8 cellular contexts compared by ENCODE assay signal in genomic region chr3:186953992-186954699, GRCh38. TPM values are rescaled to one million over a fixed set of nuclear protein-coding genes. Genes with fewer than 3 reads are reported as not detected.
A peak's percentile ranks its signal among the peaks of the same experiment; 100 is the strongest.
DNase-seq lines count a peak whose midpoint lies in the region; ATAC-seq and TF ChIP-seq lines count a peak whose summit lies in the region.
"Not testable (repeated sequence)": the region's sequence is repeated elsewhere in the genome, so short reads cannot be mapped to it uniquely, and the experiment has no call there.

No MANE protein-coding gene starts in this region.

- CTCF ChIA-PET in CD8-positive, alpha-beta memory T cell (lab: Charles Lee) = interaction anchor here (2.3 to 3.4 kb wide), 2 partner anchors 105 kb away, joined by 9 to 11 read pairs; no protein-coding TSS in a partner anchor
- CTCF ChIA-PET in activated CD4-positive, alpha-beta T cell treated with anti-CD3 and anti-CD28 coated beads for 36 hours (lab: Charles Lee) = not testable (repeated sequence)

- not testable (repeated sequence) for H3K9me3 ChIP-seq in CD8-positive, alpha-beta memory T cell (ENCODE audit: low read length); neutrophil

- H3K36me3 Mint-ChIP-seq in CD8-positive, alpha-beta memory T cell = peaks cover 16 to 54% (median 21%) of the 10 kb centered on the region in 3 donors
- H3K36me3 Mint-ChIP-seq in activated CD4-positive, alpha-beta T cell treated with anti-CD3 and anti-CD28 coated beads for 36 hours (ENCODE audit: low read depth) = peaks cover 55% of the 10 kb centered on the region
- H3K36me3 Mint-ChIP-seq in activated T-helper 2 cell treated with anti-CD3 and anti-CD28 coated beads, Interferon-gamma antibody, Interleukin-2, Interleukin-4, amounts not matched to agents 10 μg/mL and 5 μg/mL and 100 μg/mL, durations not matched to agents 14 hours and 24 hours and 36 hours (ENCODE audit: low read depth) = peaks cover 79% of the 10 kb centered on the region
- peaks cover 16% of the 10 kb centered on the region for H3K36me3 Mint-ChIP-seq in effector memory CD8-positive, alpha-beta T cell (ENCODE audit: insufficient read depth)

- intact Hi-C loops in activated CD4-positive, alpha-beta T cell treated with anti-CD3 and anti-CD28 coated beads for 36 hours (cut with DNase I, micrococcal nuclease) = loop anchor here (1.0 to 5.0 kb wide), 5 partner anchors 22 to 71 kb away; no protein-coding TSS in a partner anchor
- intact Hi-C loops in activated T-helper 2 cell treated with anti-CD3 and anti-CD28 coated beads, Interferon-gamma antibody, Interleukin-2, Interleukin-4, amounts not matched to agents 10 μg/mL and 5 μg/mL and 100 μg/mL, durations not matched to agents 14 hours and 24 hours and 36 hours (cut with micrococcal nuclease) = loop anchor here (1.0 to 2.0 kb wide), 3 partner anchors 23 to 72 kb away; no protein-coding TSS in a partner anchor

- peak; percentile 52 for ATAC-seq in GM18520 (IDR thresholded peaks at IDR 0.05; ENCODE audit: unreplicated experiment)
- peak; percentile 58 for ATAC-seq in HG02678 (IDR thresholded peaks at IDR 0.05; ENCODE audit: unreplicated experiment)
- not testable (repeated sequence) for ATAC-seq in activated CD4-positive, alpha-beta T cell treated with anti-CD3 and anti-CD28 coated beads for 36 hours
- peak; percentile 58 for ATAC-seq in effector memory CD8-positive, alpha-beta T cell (replicated peaks)

- H3K27ac ChIP-seq in CD8-positive, alpha-beta memory T cell (ENCODE audit: low read depth, low read length) = not testable (repeated sequence)
- peak overlapping the region; percentile 83 for H3K27ac ChIP-seq in neutrophil

- not testable (repeated sequence) for TF ChIP-seq CTCF in neutrophil (IDR thresholded peaks at IDR 0.05)

- H3K36me3 ChIP-seq in CD8-positive, alpha-beta memory T cell (ENCODE audit: insufficient read depth, low read length); neutrophil: not testable (repeated sequence)

- DNase-seq in CD8-positive, alpha-beta memory T cell; activated CD4-positive, alpha-beta T cell treated with anti-CD3 and anti-CD28 coated beads for 36 hours; activated T-helper 2 cell treated with anti-CD3 and anti-CD28 coated beads, Interferon-gamma antibody, Interleukin-2, Interleukin-4, amounts not matched to agents 10 μg/mL and 5 μg/mL and 100 μg/mL, durations not matched to agents 14 hours and 24 hours and 36 hours (ENCODE audit: low spot score); effector memory CD8-positive, alpha-beta T cell: not testable (repeated sequence)
- peak; percentile 1 for DNase-seq in NCI-H524 treated with DMSO at 0.1 percent for 48 hours (lab: John Stamatoyannopoulos, UW)

- POLR2A ChIA-PET in CD8-positive, alpha-beta memory T cell (lab: Charles Lee); activated CD4-positive, alpha-beta T cell treated with anti-CD3 and anti-CD28 coated beads for 36 hours (lab: Charles Lee): not testable (repeated sequence)

- H3K4me1 Mint-ChIP-seq in CD8-positive, alpha-beta memory T cell = peaks cover 87 to 95% (median 94%) of the 10 kb centered on the region in 3 donors
- peaks cover 67% of the 10 kb centered on the region for H3K4me1 Mint-ChIP-seq in activated CD4-positive, alpha-beta T cell treated with anti-CD3 and anti-CD28 coated beads for 36 hours
- peaks cover 63% of the 10 kb centered on the region for H3K4me1 Mint-ChIP-seq in activated T-helper 2 cell treated with anti-CD3 and anti-CD28 coated beads, Interferon-gamma antibody, Interleukin-2, Interleukin-4, amounts not matched to agents 10 μg/mL and 5 μg/mL and 100 μg/mL, durations not matched to agents 14 hours and 24 hours and 36 hours (ENCODE audit: low read depth)
- H3K4me1 Mint-ChIP-seq in effector memory CD8-positive, alpha-beta T cell (ENCODE audit: low read depth in 2 of 2) = peaks cover 75 to 86% of the 10 kb centered on the region in 2 donors

- peak overlapping the region; percentile 2 to 86 (median 67) for H3K27ac Mint-ChIP-seq in CD8-positive, alpha-beta memory T cell
- peak overlapping the region; percentile 79 for H3K27ac Mint-ChIP-seq in activated CD4-positive, alpha-beta T cell treated with anti-CD3 and anti-CD28 coated beads for 36 hours
- H3K27ac Mint-ChIP-seq in activated T-helper 2 cell treated with anti-CD3 and anti-CD28 coated beads, Interferon-gamma antibody, Interleukin-2, Interleukin-4, amounts not matched to agents 10 μg/mL and 5 μg/mL and 100 μg/mL, durations not matched to agents 14 hours and 24 hours and 36 hours = peak overlapping the region; percentile 61
- peak overlapping the region; percentile 10 to 89 for H3K27ac Mint-ChIP-seq in effector memory CD8-positive, alpha-beta T cell

- H3K9me3 Mint-ChIP-seq in CD8-positive, alpha-beta memory T cell; effector memory CD8-positive, alpha-beta T cell: not testable (repeated sequence)
- peaks cover 11% of the 10 kb centered on the region for H3K9me3 Mint-ChIP-seq in activated CD4-positive, alpha-beta T cell treated with anti-CD3 and anti-CD28 coated beads for 36 hours (ENCODE audit: low read depth)
- H3K9me3 Mint-ChIP-seq in activated T-helper 2 cell treated with anti-CD3 and anti-CD28 coated beads, Interferon-gamma antibody, Interleukin-2, Interleukin-4, amounts not matched to agents 10 μg/mL and 5 μg/mL and 100 μg/mL, durations not matched to agents 14 hours and 24 hours and 36 hours = peaks cover 20% of the 10 kb centered on the region

- H3K27me3 Mint-ChIP-seq in CD8-positive, alpha-beta memory T cell; activated CD4-positive, alpha-beta T cell treated with anti-CD3 and anti-CD28 coated beads for 36 hours; activated T-helper 2 cell treated with anti-CD3 and anti-CD28 coated beads, Interferon-gamma antibody, Interleukin-2, Interleukin-4, amounts not matched to agents 10 μg/mL and 5 μg/mL and 100 μg/mL, durations not matched to agents 14 hours and 24 hours and 36 hours (ENCODE audit: low read depth); effector memory CD8-positive, alpha-beta T cell: not testable (repeated sequence)

- peaks cover 59% of the 10 kb centered on the region for H3K4me1 ChIP-seq in CD8-positive, alpha-beta memory T cell (ENCODE audit: insufficient read depth, low read length)
- H3K4me1 ChIP-seq in neutrophil (ENCODE audit: control insufficient read depth in 1 of 2, insufficient read depth in 1 of 2, low read depth in 1 of 2, low read length in 1 of 2) = peaks cover 15 to 25% of the 10 kb centered on the region in 2 experiments

- H3K4me3 ChIP-seq in CD8-positive, alpha-beta memory T cell (ENCODE audit: low read length); neutrophil (ENCODE audit: low read depth in 1 of 2, low read length in 1 of 2): not testable (repeated sequence)

- peak overlapping the region in 6 of 7 donors; percentile 10 to 54 (median 34) for H3K4me3 Mint-ChIP-seq in CD8-positive, alpha-beta memory T cell
- not testable (repeated sequence) for H3K4me3 Mint-ChIP-seq in activated CD4-positive, alpha-beta T cell treated with anti-CD3 and anti-CD28 coated beads for 36 hours
- H3K4me3 Mint-ChIP-seq in activated T-helper 2 cell treated with anti-CD3 and anti-CD28 coated beads, Interferon-gamma antibody, Interleukin-2, Interleukin-4, amounts not matched to agents 10 μg/mL and 5 μg/mL and 100 μg/mL, durations not matched to agents 14 hours and 24 hours and 36 hours (ENCODE audit: low read depth) = peak overlapping the region; percentile 43
- peak overlapping the region; percentile 17 to 72 for H3K4me3 Mint-ChIP-seq in effector memory CD8-positive, alpha-beta T cell

- H3K27me3 ChIP-seq in CD8-positive, alpha-beta memory T cell (ENCODE audit: insufficient read depth, low read length, poor library complexity, severe bottlenecking); neutrophil: not testable (repeated sequence)

RNA-seq across cellular contexts. Expression of gene ST6GAL1, which starts 23.8 kb away (rescaled TPM):
- 100 to 1,000 TPM in 1 of 2 experiments, 10 to 100 TPM in 1; 96.8 to 108 TPM for total RNA-seq in CD8-positive, alpha-beta memory T cell
- polyA plus RNA-seq in CD8-positive, alpha-beta memory T cell = 139 TPM
- total RNA-seq in activated CD4-positive, alpha-beta T cell treated with anti-CD3 and anti-CD28 coated beads for 36 hours = 100 to 1,000 TPM in 1 of 2 experiments, 10 to 100 TPM in 1; 86.6 to 111 TPM
- 78.1 and 85.9 TPM in 2 replicates for total RNA-seq in activated T-helper 2 cell treated with anti-CD3 and anti-CD28 coated beads, Interferon-gamma antibody, Interleukin-2, Interleukin-4, amounts not matched to agents 10 μg/mL and 5 μg/mL and 100 μg/mL, durations not matched to agents 14 hours and 24 hours and 36 hours
